Comparison of ENCODE assay signal across 2 cellular contexts in the genomic region with DNA sequence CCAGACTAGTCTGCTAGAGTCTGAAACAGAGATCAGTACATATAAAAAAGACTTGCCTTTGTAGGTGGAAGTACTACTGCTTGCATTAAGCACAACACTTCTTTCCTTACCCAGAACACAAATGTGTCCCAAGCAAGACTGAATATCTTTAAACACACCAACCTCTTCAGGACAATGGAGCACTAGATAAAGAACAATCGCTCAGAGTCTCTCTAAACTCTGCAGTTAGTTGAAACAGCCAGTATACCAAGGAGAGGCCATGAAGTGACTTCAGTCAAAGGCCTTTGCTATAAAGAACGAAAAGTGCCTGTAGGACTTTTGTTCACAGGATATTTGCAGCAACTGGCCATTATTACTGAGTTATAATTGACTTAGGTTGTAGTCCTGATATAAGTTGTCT.
TF ChIP-seq lines count a peak whose summit lies in the region.

No MANE protein-coding gene starts in this region.

TF ChIP-seq in GM23338, 12 proteins besides CTCF, POLR2A, EP300 and RAD21 (continues in another document):
- TF ChIP-seq ZNF114 (CRISPR knock-in tag; IDR thresholded peaks at IDR 0.05) (no peak), POLR2AphosphoS5 (IDR thresholded peaks at IDR 0.05; ENCODE audit: low read depth) (no peak), REST (IDR thresholded peaks at IDR 0.05; ENCODE audit: unreplicated experiment) (no peak), CREB1 (CRISPR knock-in tag; IDR thresholded peaks at IDR 0.05; ENCODE audit: low read depth) (no peak), STAT1 (IDR thresholded peaks at IDR 0.05; ENCODE audit: unreplicated experiment) (no peak), ZNF331 (CRISPR knock-in tag; IDR thresholded peaks at IDR 0.05; ENCODE audit: low read depth) (no peak), ETS1 (IDR thresholded peaks at IDR 0.05) (no peak), JUNB (IDR thresholded peaks at IDR 0.05; ENCODE audit: unreplicated experiment) (no peak), EZH2 (IDR thresholded peaks at IDR 0.05; ENCODE audit: low read depth, unreplicated experiment) (no peak)
- TF ChIP-seq, protein P1, sequence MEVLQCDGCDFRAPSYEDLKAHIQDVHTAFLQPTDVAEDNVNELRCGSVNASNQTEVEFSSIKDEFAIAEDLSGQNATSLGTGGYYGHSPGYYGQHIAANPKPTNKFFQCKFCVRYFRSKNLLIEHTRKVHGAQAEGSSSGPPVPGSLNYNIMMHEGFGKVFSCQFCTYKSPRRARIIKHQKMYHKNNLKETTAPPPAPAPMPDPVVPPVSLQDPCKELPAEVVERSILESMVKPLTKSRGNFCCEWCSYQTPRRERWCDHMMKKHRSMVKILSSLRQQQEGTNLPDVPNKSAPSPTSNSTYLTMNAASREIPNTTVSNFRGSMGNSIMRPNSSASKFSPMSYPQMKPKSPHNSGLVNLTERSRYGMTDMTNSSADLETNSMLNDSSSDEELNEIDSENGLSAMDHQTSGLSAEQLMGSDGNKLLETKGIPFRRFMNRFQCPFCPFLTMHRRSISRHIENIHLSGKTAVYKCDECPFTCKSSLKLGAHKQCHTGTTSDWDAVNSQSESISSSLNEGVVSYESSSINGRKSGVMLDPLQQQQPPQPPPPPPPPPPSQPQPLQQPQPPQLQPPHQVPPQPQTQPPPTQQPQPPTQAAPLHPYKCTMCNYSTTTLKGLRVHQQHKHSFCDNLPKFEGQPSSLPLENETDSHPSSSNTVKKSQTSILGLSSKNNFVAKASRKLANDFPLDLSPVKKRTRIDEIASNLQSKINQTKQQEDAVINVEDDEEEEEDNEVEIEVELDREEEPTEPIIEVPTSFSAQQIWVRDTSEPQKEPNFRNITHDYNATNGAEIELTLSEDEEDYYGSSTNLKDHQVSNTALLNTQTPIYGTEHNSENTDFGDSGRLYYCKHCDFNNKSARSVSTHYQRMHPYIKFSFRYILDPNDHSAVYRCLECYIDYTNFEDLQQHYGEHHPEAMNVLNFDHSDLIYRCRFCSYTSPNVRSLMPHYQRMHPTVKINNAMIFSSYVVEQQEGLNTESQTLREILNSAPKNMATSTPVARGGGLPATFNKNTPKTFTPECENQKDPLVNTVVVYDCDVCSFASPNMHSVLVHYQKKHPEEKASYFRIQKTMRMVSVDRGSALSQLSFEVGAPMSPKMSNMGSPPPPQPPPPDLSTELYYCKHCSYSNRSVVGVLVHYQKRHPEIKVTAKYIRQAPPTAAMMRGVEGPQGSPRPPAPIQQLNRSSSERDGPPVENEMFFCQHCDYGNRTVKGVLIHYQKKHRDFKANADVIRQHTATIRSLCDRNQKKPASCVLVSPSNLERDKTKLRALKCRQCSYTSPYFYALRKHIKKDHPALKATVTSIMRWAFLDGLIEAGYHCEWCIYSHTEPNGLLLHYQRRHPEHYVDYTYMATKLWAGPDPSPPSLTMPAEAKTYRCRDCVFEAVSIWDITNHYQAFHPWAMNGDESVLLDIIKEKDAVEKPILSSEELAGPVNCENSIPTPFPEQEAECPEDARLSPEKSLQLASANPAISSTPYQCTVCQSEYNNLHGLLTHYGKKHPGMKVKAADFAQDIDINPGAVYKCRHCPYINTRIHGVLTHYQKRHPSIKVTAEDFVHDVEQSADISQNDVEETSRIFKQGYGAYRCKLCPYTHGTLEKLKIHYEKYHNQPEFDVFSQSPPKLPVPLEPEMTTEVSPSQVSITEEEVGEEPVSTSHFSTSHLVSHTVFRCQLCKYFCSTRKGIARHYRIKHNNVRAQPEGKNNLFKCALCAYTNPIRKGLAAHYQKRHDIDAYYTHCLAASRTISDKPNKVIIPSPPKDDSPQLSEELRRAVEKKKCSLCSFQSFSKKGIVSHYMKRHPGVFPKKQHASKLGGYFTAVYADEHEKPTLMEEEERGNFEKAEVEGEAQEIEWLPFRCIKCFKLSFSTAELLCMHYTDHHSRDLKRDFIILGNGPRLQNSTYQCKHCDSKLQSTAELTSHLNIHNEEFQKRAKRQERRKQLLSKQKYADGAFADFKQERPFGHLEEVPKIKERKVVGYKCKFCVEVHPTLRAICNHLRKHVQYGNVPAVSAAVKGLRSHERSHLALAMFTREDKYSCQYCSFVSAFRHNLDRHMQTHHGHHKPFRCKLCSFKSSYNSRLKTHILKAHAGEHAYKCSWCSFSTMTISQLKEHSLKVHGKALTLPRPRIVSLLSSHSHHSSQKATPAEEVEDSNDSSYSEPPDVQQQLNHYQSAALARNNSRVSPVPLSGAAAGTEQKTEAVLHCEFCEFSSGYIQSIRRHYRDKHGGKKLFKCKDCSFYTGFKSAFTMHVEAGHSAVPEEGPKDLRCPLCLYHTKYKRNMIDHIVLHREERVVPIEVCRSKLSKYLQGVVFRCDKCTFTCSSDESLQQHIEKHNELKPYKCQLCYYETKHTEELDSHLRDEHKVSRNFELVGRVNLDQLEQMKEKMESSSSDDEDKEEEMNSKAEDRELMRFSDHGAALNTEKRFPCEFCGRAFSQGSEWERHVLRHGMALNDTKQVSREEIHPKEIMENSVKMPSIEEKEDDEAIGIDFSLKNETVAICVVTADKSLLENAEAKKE (CRISPR knock-in tag; IDR thresholded peaks at IDR 0.05), result no peak

TF ChIP-seq in K562, 482 proteins besides CTCF, POLR2A, EP300 and RAD21:
- no peak for TF ChIP-seq RBM17 (IDR thresholded peaks at IDR 0.05; ENCODE audit: borderline replicate concordance, low read depth, low read length)
- TF ChIP-seq DMBX1 (CRISPR knock-in tag; IDR thresholded peaks at IDR 0.05; ENCODE audit: borderline replicate concordance), result peak; percentile 68; the same call in 1 of the 2 replicates
